Comparison of ENCODE assay signal across 23 cellular contexts in the genomic region with DNA sequence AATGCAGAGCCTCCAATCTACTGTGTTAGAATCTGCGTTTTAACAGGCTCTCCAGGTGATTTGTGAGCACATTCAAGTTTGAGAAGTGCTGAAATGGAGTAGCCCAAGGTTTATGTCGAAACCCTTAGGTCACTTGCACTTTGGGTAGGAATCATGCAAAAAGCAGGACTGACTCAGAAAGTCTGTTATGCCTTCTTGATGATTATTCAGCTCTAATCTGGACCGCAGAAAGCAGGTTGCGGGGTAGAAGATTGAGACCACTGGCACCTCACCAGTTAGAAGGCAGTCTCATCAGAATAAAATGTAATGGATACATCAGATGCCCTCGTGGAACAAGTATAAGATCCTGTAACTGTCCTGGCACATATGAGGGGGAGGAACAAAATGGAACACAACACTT.
"Had no signal": no experiment of that assay in that cellular context is flagged by ENCODE, and none has a peak within 500 bp of the region (broad histone marks: within the 10 kb centered on the region; RNA-seq: fewer than 3 reads in every experiment).

No MANE protein-coding gene starts in this region.

- H3K36me3 ChIP-seq: spleen, tibial nerve, upper lobe of right lung, vagina had no signal

- H3K36me3 Mint-ChIP-seq: naive thymus-derived CD4-positive, alpha-beta T cell; stimulated activated memory B cell treated with anti-CD40 and anti-IgM and Interleukin-4, amounts not matched to agents 10 μg/mL and 1 μg/mL and 100 μg/mL, for 72 hours had no signal

- ATAC-seq: foreskin keratinocyte; left lobe of liver; naive thymus-derived CD4-positive, alpha-beta T cell; sciatic nerve; stimulated activated memory B cell treated with anti-CD40 and anti-IgM and Interleukin-4, amounts not matched to agents 10 μg/mL and 1 μg/mL and 100 μg/mL, for 72 hours; upper lobe of right lung had no signal

- H3K4me3 Mint-ChIP-seq: naive thymus-derived CD4-positive, alpha-beta T cell; nephron progenitor cell; stimulated activated memory B cell treated with anti-CD40 and anti-IgM and Interleukin-4, amounts not matched to agents 10 μg/mL and 1 μg/mL and 100 μg/mL, for 72 hours; stimulated activated naive CD8-positive, alpha-beta T cell treated with anti-CD3 and anti-CD28 coated beads, Interleukin-15, Interleukin-2, amounts not matched to agents 100 ng/mL and 50 ng/mL, for 24 hours had no signal

- H3K4me1 ChIP-seq: foreskin keratinocyte, spleen, testis, tibial nerve, upper lobe of right lung, vagina had no signal

- H3K9me3 Mint-ChIP-seq: nephron progenitor cell; stimulated activated memory B cell treated with anti-CD40 and anti-IgM and Interleukin-4, amounts not matched to agents 10 μg/mL and 1 μg/mL and 100 μg/mL, for 72 hours; stimulated activated naive CD8-positive, alpha-beta T cell treated with anti-CD3 and anti-CD28 coated beads, Interleukin-15, Interleukin-2, amounts not matched to agents 100 ng/mL and 50 ng/mL, for 24 hours had no signal

- H3K27me3 Mint-ChIP-seq: stimulated activated memory B cell treated with anti-CD40 and anti-IgM and Interleukin-4, amounts not matched to agents 10 μg/mL and 1 μg/mL and 100 μg/mL, for 72 hours; stimulated activated naive CD8-positive, alpha-beta T cell treated with anti-CD3 and anti-CD28 coated beads, Interleukin-15, Interleukin-2, amounts not matched to agents 100 ng/mL and 50 ng/mL, for 24 hours had no signal

- H3K27me3 ChIP-seq: dorsolateral prefrontal cortex, foreskin keratinocyte, spleen, testis, tibial nerve, upper lobe of right lung, vagina had no signal

- H3K9me3 ChIP-seq: spleen, testis, tibial nerve, upper lobe of right lung, vagina had no signal

- H3K27ac ChIP-seq: dorsolateral prefrontal cortex, foreskin keratinocyte, spleen, testis, tibial nerve, upper lobe of right lung, vagina had no signal

- H3K4me1 Mint-ChIP-seq: naive thymus-derived CD4-positive, alpha-beta T cell; nephron progenitor cell; stimulated activated memory B cell treated with anti-CD40 and anti-IgM and Interleukin-4, amounts not matched to agents 10 μg/mL and 1 μg/mL and 100 μg/mL, for 72 hours had no signal

- H3K4me3 ChIP-seq: dorsolateral prefrontal cortex, spleen, testis, tibial nerve, upper lobe of right lung, vagina had no signal

- DNase-seq: cortex of kidney; dorsolateral prefrontal cortex; effector CD8-positive, alpha-beta T cell; foreskin keratinocyte; head of caudate nucleus; hippocampal formation; islet precursor cell; mammary epithelial cell; naive thymus-derived CD4-positive, alpha-beta T cell; nephron progenitor cell; posterior cingulate gyrus; spleen; stimulated activated CD4-positive, alpha-beta T cell treated with anti-CD3 and anti-CD28 coated beads, Interleukin-15, amount 100 ng/mL, for 24 hours; stimulated activated CD4-positive, alpha-beta T cell treated with anti-CD3 and anti-CD28 coated beads, Interleukin-1b, Interleukin-23, amount 100 ng/mL, for 48 hours; stimulated activated CD4-positive, alpha-beta T cell treated with anti-CD3 and anti-CD28 coated beads, Interleukin-4, amount 100 ng/mL, for 24 hours; testis; upper lobe of right lung had no signal

- H3K27ac Mint-ChIP-seq: naive thymus-derived CD4-positive, alpha-beta T cell; stimulated activated memory B cell treated with anti-CD40 and anti-IgM and Interleukin-4, amounts not matched to agents 10 μg/mL and 1 μg/mL and 100 μg/mL, for 72 hours; stimulated activated naive CD8-positive, alpha-beta T cell treated with anti-CD3 and anti-CD28 coated beads, Interleukin-15, Interleukin-2, amounts not matched to agents 100 ng/mL and 50 ng/mL, for 24 hours had no signal
